Comparison of ENCODE assay signal across 17 cellular contexts in the genomic region with DNA sequence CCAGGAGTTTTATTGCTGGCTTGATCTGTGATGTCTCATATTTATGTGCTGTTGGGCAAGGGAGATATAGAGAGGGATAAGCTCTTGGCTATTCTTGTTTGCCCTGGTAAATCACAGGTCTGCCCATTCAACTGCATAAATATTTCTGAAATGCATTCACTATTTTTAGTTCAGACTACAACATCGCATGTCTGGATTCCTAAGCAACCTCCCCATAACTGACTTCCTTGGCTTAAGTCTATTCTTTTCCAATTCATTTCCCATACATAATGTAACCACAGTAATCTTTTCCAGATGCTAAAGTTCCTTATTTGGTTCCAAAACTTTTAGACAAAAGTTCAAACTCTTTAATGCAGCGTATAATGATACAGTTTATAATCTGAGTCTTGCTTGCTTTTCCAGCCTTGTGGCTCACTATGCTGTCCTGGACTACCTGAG.
DNase-seq lines count a peak whose midpoint lies in the region; ATAC-seq and TF ChIP-seq lines count a peak whose summit lies in the region.
"Had no signal": no experiment of that assay in that cellular context is flagged by ENCODE, and none has a peak within 500 bp of the region (broad histone marks: within the 10 kb centered on the region; RNA-seq: fewer than 3 reads in every experiment).

No MANE protein-coding gene starts in this region.

- no peak overlapping the region for H3K4ac ChIP-seq in mesenchymal stem cell (ENCODE audit: low read depth in 1 of 2, low read length in 2 of 2)

- peak overlapping the region; percentile 80 for H2AK5ac ChIP-seq in mesenchymal stem cell (ENCODE audit: low read length, severe bottlenecking)

- H3K4me3 ChIP-seq in cardiac fibroblast (replicated peaks in 1 of 2; ENCODE audit: low read depth in 2 of 2, low read length in 2 of 2) (no peak overlapping the region), mesenchymal stem cell (ENCODE audit: insufficient read depth in 1 of 2, low read depth in 1 of 2, low read length in 2 of 2) (no peak overlapping the region)
- H3K4me3 ChIP-seq: left ventricle myocardium inferior, suprapubic skin had no signal

- peak overlapping the region; percentile 79 for H3K27ac ChIP-seq in mesenchymal stem cell (ENCODE audit: low read length, poor library complexity, severe bottlenecking)
- H3K27ac ChIP-seq: left ventricle myocardium inferior, suprapubic skin had no signal

- no peaks in the 10 kb centered on the region for H3K4me1 ChIP-seq in mesenchymal stem cell (ENCODE audit: control insufficient read depth, insufficient read depth, low read depth, low read length)
- H3K4me1 ChIP-seq: suprapubic skin had no signal

- DNase-seq in AG08395 (ENCODE audit: low spot score) (peak; percentile 88), cardiac fibroblast (ENCODE audit: low read depth in 2 of 2) (peak; percentile 36 to 50), mesenchymal stem cell (no peak), DMS 273 (lab: John Stamatoyannopoulos, UW; ENCODE audit: unreplicated experiment) (no peak), SK-N-DZ (ENCODE audit: low spot score) (no peak), occipital lobe (lab: John Stamatoyannopoulos, UW) (no peak)
- DNase-seq: ACHN; activated CD4-positive, alpha-beta T cell treated with anti-CD3 and anti-CD28 coated beads for 36 hours; activated naive CD8-positive, alpha-beta T cell treated with anti-CD3 and anti-CD28 coated beads, Interleukin-2, amount 10 ng/mL, durations not matched to agents 7 days and 5 days; activated T-cell treated with anti-CD3 and anti-CD28 coated beads for 4 hours; hypothalamus; left ventricle myocardium inferior; naive B cell had no signal

- no peaks in the 10 kb centered on the region for H3K9me3 ChIP-seq in mesenchymal stem cell (ENCODE audit: control insufficient read depth, low read length)
- H3K9me3 ChIP-seq: left ventricle myocardium inferior, suprapubic skin had no signal

- TF ChIP-seq EP300 in Ishikawa (IDR thresholded peaks at IDR 0.05; ENCODE audit: borderline replicate concordance), result peak; percentile 97

- no peak overlapping the region for H3K4me2 ChIP-seq in mesenchymal stem cell (ENCODE audit: low read length, poor library complexity, severe bottlenecking)

- no peak overlapping the region for H2BK5ac ChIP-seq in mesenchymal stem cell (ENCODE audit: low read depth, low read length, poor library complexity, severe bottlenecking)

- no peak overlapping the region for H3K23ac ChIP-seq in mesenchymal stem cell (ENCODE audit: low read length in 2 of 2)

- no peak overlapping the region for H2BK120ac ChIP-seq in mesenchymal stem cell (ENCODE audit: low read depth, low read length)

- TF ChIP-seq RAD21 in Ishikawa (IDR thresholded peaks at IDR 0.05; ENCODE audit: low read depth), result no peak

- H2AFZ ChIP-seq in mesenchymal stem cell (ENCODE audit: low read depth, low read length), result no peak overlapping the region

- WGBS in mesenchymal stem cell, result 86% methylated on average over 2 of the region's 2 CpGs

- no peaks in the 10 kb centered on the region for H3K79me1 ChIP-seq in mesenchymal stem cell (replicated peaks; ENCODE audit: low read length, poor library complexity, severe bottlenecking)

- no peak overlapping the region for H3K14ac ChIP-seq in mesenchymal stem cell (ENCODE audit: low read length in 2 of 2)

- H4K91ac ChIP-seq in mesenchymal stem cell (ENCODE audit: low read length), result no peak overlapping the region

- H3K36me3 ChIP-seq in mesenchymal stem cell (ENCODE audit: control insufficient read depth in 1 of 2, insufficient read depth in 2 of 2, low read depth in 1 of 2, low read length in 2 of 2), result no peaks in the 10 kb centered on the region
- H3K36me3 ChIP-seq: left ventricle myocardium inferior, suprapubic skin had no signal

- H2BK15ac ChIP-seq in mesenchymal stem cell (ENCODE audit: low read depth, poor library complexity, severe bottlenecking), result no peak overlapping the region

- no peak for TF ChIP-seq CTCF in cardiac fibroblast (IDR thresholded peaks at IDR 0.05; ENCODE audit: low read depth, low read length)

- H3K27me3 ChIP-seq in mesenchymal stem cell (ENCODE audit: control insufficient read depth in 1 of 2, insufficient read depth in 1 of 2, low read length in 2 of 2), result no peaks in the 10 kb centered on the region
- H3K27me3 ChIP-seq: suprapubic skin had no signal

- no peak overlapping the region for H3K18ac ChIP-seq in mesenchymal stem cell (ENCODE audit: low read depth in 1 of 2, low read length in 2 of 2)

- no peak for ATAC-seq in HG03196 (IDR thresholded peaks at IDR 0.05; ENCODE audit: unreplicated experiment)
- ATAC-seq: activated CD4-positive, alpha-beta T cell treated with anti-CD3 and anti-CD28 coated beads for 36 hours; HepG2 had no signal

- H2BK12ac ChIP-seq in mesenchymal stem cell (ENCODE audit: low read length in 2 of 2), result no peak overlapping the region

- H4K8ac ChIP-seq in mesenchymal stem cell (ENCODE audit: low read length), result no peak overlapping the region

- H3K9ac ChIP-seq in mesenchymal stem cell (ENCODE audit: low read length), result no peak overlapping the region

TF ChIP-seq in Ishikawa, 13 proteins besides CTCF, POLR2A, EP300 and RAD21:
- TF ChIP-seq FOXM1 (IDR thresholded peaks at IDR 0.05; ENCODE audit: borderline replicate concordance, low read depth), result peak; percentile 95
- peak; percentile 95 for TF ChIP-seq TCF12 (IDR thresholded peaks at IDR 0.05; ENCODE audit: low read depth)
- peak; percentile 83 for TF ChIP-seq NFIC (IDR thresholded peaks at IDR 0.05)
- TF ChIP-seq, protein P1, sequence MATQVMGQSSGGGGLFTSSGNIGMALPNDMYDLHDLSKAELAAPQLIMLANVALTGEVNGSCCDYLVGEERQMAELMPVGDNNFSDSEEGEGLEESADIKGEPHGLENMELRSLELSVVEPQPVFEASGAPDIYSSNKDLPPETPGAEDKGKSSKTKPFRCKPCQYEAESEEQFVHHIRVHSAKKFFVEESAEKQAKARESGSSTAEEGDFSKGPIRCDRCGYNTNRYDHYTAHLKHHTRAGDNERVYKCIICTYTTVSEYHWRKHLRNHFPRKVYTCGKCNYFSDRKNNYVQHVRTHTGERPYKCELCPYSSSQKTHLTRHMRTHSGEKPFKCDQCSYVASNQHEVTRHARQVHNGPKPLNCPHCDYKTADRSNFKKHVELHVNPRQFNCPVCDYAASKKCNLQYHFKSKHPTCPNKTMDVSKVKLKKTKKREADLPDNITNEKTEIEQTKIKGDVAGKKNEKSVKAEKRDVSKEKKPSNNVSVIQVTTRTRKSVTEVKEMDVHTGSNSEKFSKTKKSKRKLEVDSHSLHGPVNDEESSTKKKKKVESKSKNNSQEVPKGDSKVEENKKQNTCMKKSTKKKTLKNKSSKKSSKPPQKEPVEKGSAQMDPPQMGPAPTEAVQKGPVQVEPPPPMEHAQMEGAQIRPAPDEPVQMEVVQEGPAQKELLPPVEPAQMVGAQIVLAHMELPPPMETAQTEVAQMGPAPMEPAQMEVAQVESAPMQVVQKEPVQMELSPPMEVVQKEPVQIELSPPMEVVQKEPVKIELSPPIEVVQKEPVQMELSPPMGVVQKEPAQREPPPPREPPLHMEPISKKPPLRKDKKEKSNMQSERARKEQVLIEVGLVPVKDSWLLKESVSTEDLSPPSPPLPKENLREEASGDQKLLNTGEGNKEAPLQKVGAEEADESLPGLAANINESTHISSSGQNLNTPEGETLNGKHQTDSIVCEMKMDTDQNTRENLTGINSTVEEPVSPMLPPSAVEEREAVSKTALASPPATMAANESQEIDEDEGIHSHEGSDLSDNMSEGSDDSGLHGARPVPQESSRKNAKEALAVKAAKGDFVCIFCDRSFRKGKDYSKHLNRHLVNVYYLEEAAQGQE (IDR thresholded peaks at IDR 0.05; ENCODE audit: low read depth), result no peak
- TF ChIP-seq, protein P2, sequence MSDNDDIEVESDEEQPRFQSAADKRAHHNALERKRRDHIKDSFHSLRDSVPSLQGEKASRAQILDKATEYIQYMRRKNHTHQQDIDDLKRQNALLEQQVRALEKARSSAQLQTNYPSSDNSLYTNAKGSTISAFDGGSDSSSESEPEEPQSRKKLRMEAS (IDR thresholded peaks at IDR 0.05), result no peak
- no peak for TF ChIP-seq YY1 (IDR thresholded peaks at IDR 0.05; ENCODE audit: low read depth)
- no peak for TF ChIP-seq EGR1 (IDR thresholded peaks at IDR 0.05)
- no peak for TF ChIP-seq ZBTB7A (IDR thresholded peaks at IDR 0.05; ENCODE audit: low read depth)
- peak; percentile 69; the same call in 1 of the 2 replicates for TF ChIP-seq CEBPB (IDR thresholded peaks at IDR 0.05)
- no peak for TF ChIP-seq TAF1 (IDR thresholded peaks at IDR 0.05; ENCODE audit: low read depth)
- TF ChIP-seq CREB1 (IDR thresholded peaks at IDR 0.05; ENCODE audit: low read depth), result no peak
- TF ChIP-seq, protein P3, sequence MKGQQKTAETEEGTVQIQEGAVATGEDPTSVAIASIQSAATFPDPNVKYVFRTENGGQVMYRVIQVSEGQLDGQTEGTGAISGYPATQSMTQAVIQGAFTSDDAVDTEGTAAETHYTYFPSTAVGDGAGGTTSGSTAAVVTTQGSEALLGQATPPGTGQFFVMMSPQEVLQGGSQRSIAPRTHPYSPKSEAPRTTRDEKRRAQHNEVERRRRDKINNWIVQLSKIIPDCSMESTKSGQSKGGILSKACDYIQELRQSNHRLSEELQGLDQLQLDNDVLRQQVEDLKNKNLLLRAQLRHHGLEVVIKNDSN (IDR thresholded peaks at IDR 0.05), result peak; percentile 29; the same call in 1 of the 2 replicates
- peak; percentile 84 for TF ChIP-seq TEAD4 (IDR thresholded peaks at IDR 0.05)

Comparison
In these comparisons a context has a peak if more than half of its experiments do, and no peak if none do; other contexts are left out.
1. DNase-seq: peak in AG08395 (single experiment) and cardiac fibroblast (2 of 2); none in mesenchymal stem cell (single experiment), DMS 273 (single experiment), SK-N-DZ (single experiment) and occipital lobe (single experiment).